Comparison of ENCODE assay signal across 18 cellular contexts in the genomic region with DNA sequence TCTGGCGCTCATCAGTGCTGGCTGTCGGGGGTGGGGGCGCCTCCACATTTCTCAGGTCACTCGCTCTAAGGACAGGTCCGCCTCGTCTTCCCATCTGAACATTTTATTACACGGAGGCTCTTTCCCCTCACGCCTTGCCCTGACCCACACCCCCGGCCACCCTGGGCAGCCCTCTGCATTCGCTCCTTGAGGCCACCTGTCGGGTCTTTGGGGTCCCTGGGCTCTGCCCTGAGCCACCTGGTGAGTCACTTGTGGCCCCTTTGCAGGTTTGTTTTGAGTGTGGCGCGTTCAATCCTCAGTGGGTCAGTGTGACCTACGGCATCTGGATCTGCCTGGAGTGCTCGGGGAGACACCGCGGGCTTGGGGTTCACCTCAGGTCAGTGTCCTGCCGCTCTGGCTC. TPM values are rescaled to one million over a fixed set of nuclear protein-coding genes. Genes with fewer than 3 reads are reported as not detected.
DNase-seq lines count a peak whose midpoint lies in the region; ATAC-seq and TF ChIP-seq lines count a peak whose summit lies in the region.
"Had no signal": no experiment of that assay in that cellular context is flagged by ENCODE, and none has a peak within 500 bp of the region (broad histone marks: within the 10 kb centered on the region; RNA-seq: fewer than 3 reads in every experiment).

No MANE protein-coding gene starts in this region.

- no peak overlapping the region for H3K27ac ChIP-seq in CD4-positive, alpha-beta T cell (ENCODE audit: low read depth, low read length)
- H3K27ac ChIP-seq: GM23248 had no signal

- no peak for DNase-seq in CD4-positive, alpha-beta T cell
- no peak for DNase-seq in activated T-helper 2 cell treated with anti-CD3 and anti-CD28 coated beads, Interferon-gamma antibody, Interleukin-2, Interleukin-4, amounts not matched to agents 10 μg/mL and 5 μg/mL and 100 μg/mL, durations not matched to agents 14 hours and 24 hours and 36 hours (ENCODE audit: low spot score)
- no peak for DNase-seq in neural crest cell (ENCODE audit: low read depth, low spot score)
- DNase-seq in mesenteric fat pad (ENCODE audit: low spot score): no peak
- DNase-seq in KG1 (lab: John Stamatoyannopoulos, UW): no peak
- DNase-seq in mucosa of gallbladder (ENCODE audit: low spot score): no peak
- DNase-seq: 8988T, Calu3, DMS79 treated with DMSO at 0.1 percent for 48 hours, GF-D8, GM23248 had no signal

- ATAC-seq in CD4-positive, alpha-beta T cell (ENCODE audit: poor library complexity): no peak
- ATAC-seq: CD8-positive, alpha-beta T cell had no signal

- H3K27ac Mint-ChIP-seq in CD4-positive, alpha-beta T cell: no peak overlapping the region
- H3K27ac Mint-ChIP-seq in activated T-helper 2 cell treated with anti-CD3 and anti-CD28 coated beads, Interferon-gamma antibody, Interleukin-2, Interleukin-4, amounts not matched to agents 10 μg/mL and 5 μg/mL and 100 μg/mL, durations not matched to agents 14 hours and 24 hours and 36 hours: no peak overlapping the region
- H3K27ac Mint-ChIP-seq in neural crest cell (ENCODE audit: unreplicated experiment): no peak overlapping the region
- H3K27ac Mint-ChIP-seq: CD8-positive, alpha-beta T cell had no signal

- TF ChIP-seq CTCF in CD4-positive, alpha-beta T cell (IDR thresholded peaks at IDR 0.05): no peak
- no peak for TF ChIP-seq CTCF in neural crest cell (conservative IDR thresholded peaks at IDR 0.05)

- H3K4me3 Mint-ChIP-seq in CD4-positive, alpha-beta T cell: peak overlapping the region; percentile 72
- H3K4me3 Mint-ChIP-seq in activated T-helper 2 cell treated with anti-CD3 and anti-CD28 coated beads, Interferon-gamma antibody, Interleukin-2, Interleukin-4, amounts not matched to agents 10 μg/mL and 5 μg/mL and 100 μg/mL, durations not matched to agents 14 hours and 24 hours and 36 hours (ENCODE audit: low read depth): peak overlapping the region; percentile 13
- peak overlapping the region; percentile 74 for H3K4me3 Mint-ChIP-seq in neural crest cell

- H3K27me3 Mint-ChIP-seq in CD4-positive, alpha-beta T cell: no peaks in the 10 kb centered on the region
- peaks cover 4% of the 10 kb centered on the region for H3K27me3 Mint-ChIP-seq in activated T-helper 2 cell treated with anti-CD3 and anti-CD28 coated beads, Interferon-gamma antibody, Interleukin-2, Interleukin-4, amounts not matched to agents 10 μg/mL and 5 μg/mL and 100 μg/mL, durations not matched to agents 14 hours and 24 hours and 36 hours (ENCODE audit: low read depth)
- H3K27me3 Mint-ChIP-seq in neural crest cell (ENCODE audit: low read depth): no peaks in the 10 kb centered on the region

- CTCF ChIA-PET in CD4-positive, alpha-beta T cell (lab: Charles Lee): no interaction called here

- intact Hi-C loops in CD4-positive, alpha-beta T cell (cut with DNase I, micrococcal nuclease): no loop called here
- intact Hi-C loops in activated T-helper 2 cell treated with anti-CD3 and anti-CD28 coated beads, Interferon-gamma antibody, Interleukin-2, Interleukin-4, amounts not matched to agents 10 μg/mL and 5 μg/mL and 100 μg/mL, durations not matched to agents 14 hours and 24 hours and 36 hours (cut with micrococcal nuclease): no loop called here

- POLR2A ChIA-PET in CD4-positive, alpha-beta T cell (lab: Charles Lee): no interaction called here

- H3K27me3 ChIP-seq in CD4-positive, alpha-beta T cell (ENCODE audit: control insufficient read depth, insufficient read depth, low read length): no peaks in the 10 kb centered on the region

- H3K4me1 Mint-ChIP-seq in CD4-positive, alpha-beta T cell (ENCODE audit: low read depth): peaks cover 28% of the 10 kb centered on the region
- H3K4me1 Mint-ChIP-seq in activated T-helper 2 cell treated with anti-CD3 and anti-CD28 coated beads, Interferon-gamma antibody, Interleukin-2, Interleukin-4, amounts not matched to agents 10 μg/mL and 5 μg/mL and 100 μg/mL, durations not matched to agents 14 hours and 24 hours and 36 hours (ENCODE audit: low read depth): peaks cover 13% of the 10 kb centered on the region
- H3K4me1 Mint-ChIP-seq in neural crest cell: peaks cover 14% of the 10 kb centered on the region

- H3K9me3 ChIP-seq in CD4-positive, alpha-beta T cell (ENCODE audit: control insufficient read depth, low read length): no peaks in the 10 kb centered on the region
- H3K9me3 ChIP-seq: BLaER1, HAP-1 had no signal

- peaks cover 42% of the 10 kb centered on the region for H3K36me3 Mint-ChIP-seq in CD4-positive, alpha-beta T cell (ENCODE audit: low read depth)
- H3K36me3 Mint-ChIP-seq in activated T-helper 2 cell treated with anti-CD3 and anti-CD28 coated beads, Interferon-gamma antibody, Interleukin-2, Interleukin-4, amounts not matched to agents 10 μg/mL and 5 μg/mL and 100 μg/mL, durations not matched to agents 14 hours and 24 hours and 36 hours (ENCODE audit: low read depth): peaks cover 30% of the 10 kb centered on the region
- H3K36me3 Mint-ChIP-seq in neural crest cell (ENCODE audit: low read depth): no peaks in the 10 kb centered on the region

- H3K9me3 Mint-ChIP-seq in CD4-positive, alpha-beta T cell: no peaks in the 10 kb centered on the region
- no peaks in the 10 kb centered on the region for H3K9me3 Mint-ChIP-seq in activated T-helper 2 cell treated with anti-CD3 and anti-CD28 coated beads, Interferon-gamma antibody, Interleukin-2, Interleukin-4, amounts not matched to agents 10 μg/mL and 5 μg/mL and 100 μg/mL, durations not matched to agents 14 hours and 24 hours and 36 hours
- H3K9me3 Mint-ChIP-seq in neural crest cell: no peaks in the 10 kb centered on the region
- H3K9me3 Mint-ChIP-seq: CD14-positive monocyte; CD8-positive, alpha-beta T cell had no signal

RNA-seq across cellular contexts. Expression of gene ARFGAP1, which starts 3.2 kb away (rescaled TPM):
- total RNA-seq in CD4-positive, alpha-beta T cell: 100 to 1,000 TPM; 120 TPM
- 93.8 and 94.4 TPM in 2 replicates for total RNA-seq in activated T-helper 2 cell treated with anti-CD3 and anti-CD28 coated beads, Interferon-gamma antibody, Interleukin-2, Interleukin-4, amounts not matched to agents 10 μg/mL and 5 μg/mL and 100 μg/mL, durations not matched to agents 14 hours and 24 hours and 36 hours
- total RNA-seq in neural crest cell: 128 and 132 TPM in 2 replicates
- total RNA-seq in mesenteric fat pad: 60.8 TPM
- total RNA-seq in mucosa of gallbladder: 106 TPM

RNA-seq across cellular contexts. Expression of gene COL20A1, which starts 17.2 kb away (rescaled TPM):
- under 1 TPM in 1 of 2 experiments, not detected in 1; 0.03 TPM for total RNA-seq in CD4-positive, alpha-beta T cell
- total RNA-seq in activated T-helper 2 cell treated with anti-CD3 and anti-CD28 coated beads, Interferon-gamma antibody, Interleukin-2, Interleukin-4, amounts not matched to agents 10 μg/mL and 5 μg/mL and 100 μg/mL, durations not matched to agents 14 hours and 24 hours and 36 hours: not detected in 2 replicates
- 8.9 and 10.2 TPM in 2 replicates for total RNA-seq in neural crest cell
- total RNA-seq in mesenteric fat pad: not detected
- 0.14 TPM for total RNA-seq in mucosa of gallbladder
- total RNA-seq: A673, Calu3, GM23248 had no signal

RNA-seq across cellular contexts. Expression of gene NKAIN4, which starts 21.6 kb away (rescaled TPM):
- total RNA-seq in CD4-positive, alpha-beta T cell: not detected
- not detected in 2 replicates for total RNA-seq in activated T-helper 2 cell treated with anti-CD3 and anti-CD28 coated beads, Interferon-gamma antibody, Interleukin-2, Interleukin-4, amounts not matched to agents 10 μg/mL and 5 μg/mL and 100 μg/mL, durations not matched to agents 14 hours and 24 hours and 36 hours
- 42.4 and 44.0 TPM in 2 replicates for total RNA-seq in neural crest cell
- total RNA-seq in mesenteric fat pad: not detected
- total RNA-seq in mucosa of gallbladder: not detected
- total RNA-seq: A673; Calu3; CD8-positive, alpha-beta T cell; GM23248; H4; HT-29 had no signal

RNA-seq across cellular contexts. Expression of gene BIRC7, which starts 40.1 kb away (rescaled TPM):
- not detected for total RNA-seq in CD4-positive, alpha-beta T cell
- total RNA-seq in activated T-helper 2 cell treated with anti-CD3 and anti-CD28 coated beads, Interferon-gamma antibody, Interleukin-2, Interleukin-4, amounts not matched to agents 10 μg/mL and 5 μg/mL and 100 μg/mL, durations not matched to agents 14 hours and 24 hours and 36 hours: not detected in 2 replicates
- 6.1 and 6.9 TPM in 2 replicates for total RNA-seq in neural crest cell
- total RNA-seq in mesenteric fat pad: 0.35 TPM
- total RNA-seq in mucosa of gallbladder: 0.14 TPM
- total RNA-seq: A673, GM23248 had no signal

RNA-seq across cellular contexts. Expression of gene YTHDF1, which starts 59.9 kb away (rescaled TPM):
- 10 to 100 TPM; 43.7 to 44.1 TPM for total RNA-seq in CD4-positive, alpha-beta T cell
- total RNA-seq in activated T-helper 2 cell treated with anti-CD3 and anti-CD28 coated beads, Interferon-gamma antibody, Interleukin-2, Interleukin-4, amounts not matched to agents 10 μg/mL and 5 μg/mL and 100 μg/mL, durations not matched to agents 14 hours and 24 hours and 36 hours: 43.7 and 44.7 TPM in 2 replicates
- 59.0 and 59.4 TPM in 2 replicates for total RNA-seq in neural crest cell
- 33.6 TPM for total RNA-seq in mesenteric fat pad
- 40.8 TPM for total RNA-seq in mucosa of gallbladder

Comparison
In these comparisons a context has a peak if more than half of its experiments do, and no peak if none do; other contexts are left out.
1. H3K4me3 Mint-ChIP-seq: peak in every context shown above with its lines; median percentile 74 in neural crest cell; 72 in CD4-positive, alpha-beta T cell; 13 in activated T-helper 2 cell treated with anti-CD3 and anti-CD28 coated beads, Interferon-gamma antibody, Interleukin-2, Interleukin-4, amounts not matched to agents 10 μg/mL and 5 μg/mL and 100 μg/mL, durations not matched to agents 14 hours and 24 hours and 36 hours.
2. RNA of gene NKAIN4, which starts 21.6 kb away (total RNA-seq): 42.4 to 44.0 TPM in neural crest cell; not detected in CD4-positive, alpha-beta T cell, not detected in activated T-helper 2 cell treated with anti-CD3 and anti-CD28 coated beads, Interferon-gamma antibody, Interleukin-2, Interleukin-4, amounts not matched to agents 10 μg/mL and 5 μg/mL and 100 μg/mL, durations not matched to agents 14 hours and 24 hours and 36 hours, not detected in mesenteric fat pad (single experiment) and not detected in mucosa of gallbladder (single experiment); every median in the first group is over 10 times any median in the second.